21 cellular contexts compared by ENCODE assay signal in genomic region chr5:56311306-56311904, GRCh38.
"Had no signal": no experiment of that assay in that cellular context is flagged by ENCODE, and none has a peak within 500 bp of the region (broad histone marks: within the 10 kb centered on the region; RNA-seq: fewer than 3 reads in every experiment).

No MANE protein-coding gene starts in this region.

- H3K27ac ChIP-seq: gastrocnemius medialis, heart left ventricle, neutrophil, right atrium auricular region, skin epidermis, suprapubic skin, upper lobe of left lung had no signal

- FAIRE-seq: astrocyte had no signal

- H3K36me3 ChIP-seq: gastrocnemius medialis, heart left ventricle, neutrophil, right atrium auricular region, suprapubic skin, upper lobe of left lung had no signal

- H3K4me1 ChIP-seq: gastrocnemius medialis, suprapubic skin, upper lobe of left lung had no signal

- H3K27ac Mint-ChIP-seq: activated CD8-positive, alpha-beta memory T cell treated with anti-CD3 and anti-CD28 coated beads, Interleukin-2, amount 10 ng/mL, durations not matched to agents 7 days and 5 days; activated naive CD4-positive, alpha-beta T cell treated with anti-CD3 and anti-CD28 coated beads, Interleukin-2, amount 10 ng/mL, durations not matched to agents 7 days and 5 days; effector memory CD8-positive, alpha-beta T cell; stimulated activated naive CD8-positive, alpha-beta T cell treated with anti-CD3 and anti-CD28 coated beads, Interleukin-15, Interleukin-2, amounts not matched to agents 100 ng/mL and 50 ng/mL, for 24 hours had no signal

- H3K9me3 ChIP-seq: gastrocnemius medialis, neutrophil, suprapubic skin, upper lobe of left lung had no signal

- DNase-seq: activated CD4-positive, alpha-beta T cell treated with anti-CD3 and anti-CD28 coated beads, Interleukin-2, amount 50 U/mL, for 48 hours; activated CD4-positive, CD25-positive, alpha-beta regulatory T cell treated with anti-CD3 and anti-CD28 coated beads, Interleukin-2, amount 50 U/mL, for 72 hours; activated CD8-positive, alpha-beta memory T cell treated with anti-CD3 and anti-CD28 coated beads, Interleukin-2, amount 10 ng/mL, durations not matched to agents 7 days and 5 days; activated naive CD4-positive, alpha-beta T cell treated with anti-CD3 and anti-CD28 coated beads, Interleukin-2, amount 10 ng/mL, durations not matched to agents 7 days and 5 days; activated T-cell treated with anti-CD3 and anti-CD28 coated beads, Interleukin-2, amount 50 U/mL, for 24 hours; dermis blood vessel endothelial cell; effector memory CD8-positive, alpha-beta T cell; gastrocnemius medialis; heart left ventricle; naive thymus-derived CD8-positive, alpha-beta T cell; posterior cingulate gyrus; stimulated activated CD4-positive, alpha-beta T cell treated with anti-CD3 and anti-CD28 coated beads, Interleukin-4, amount 100 ng/mL, for 24 hours; T1000; upper lobe of left lung had no signal

- H3K27me3 Mint-ChIP-seq: activated T-cell treated with anti-CD3 and anti-CD28 coated beads, Interleukin-2, amount 50 U/mL, for 24 hours; stimulated activated naive CD8-positive, alpha-beta T cell treated with anti-CD3 and anti-CD28 coated beads, Interleukin-15, Interleukin-2, amounts not matched to agents 100 ng/mL and 50 ng/mL, for 24 hours had no signal

- H3K4me3 ChIP-seq: gastrocnemius medialis, heart left ventricle, right atrium auricular region, skin epidermis, suprapubic skin, upper lobe of left lung had no signal

- ATAC-seq: activated CD8-positive, alpha-beta memory T cell treated with anti-CD3 and anti-CD28 coated beads, Interleukin-2, amount 10 ng/mL, durations not matched to agents 7 days and 5 days; effector memory CD8-positive, alpha-beta T cell; gastrocnemius medialis; left lobe of liver; naive thymus-derived CD8-positive, alpha-beta T cell had no signal

- H3K27me3 ChIP-seq: gastrocnemius medialis, heart left ventricle, neutrophil, right atrium auricular region, suprapubic skin, upper lobe of left lung had no signal

- H3K4me3 Mint-ChIP-seq: activated CD8-positive, alpha-beta memory T cell treated with anti-CD3 and anti-CD28 coated beads, Interleukin-2, amount 10 ng/mL, durations not matched to agents 7 days and 5 days; activated naive CD4-positive, alpha-beta T cell treated with anti-CD3 and anti-CD28 coated beads, Interleukin-2, amount 10 ng/mL, durations not matched to agents 7 days and 5 days; activated T-cell treated with anti-CD3 and anti-CD28 coated beads, Interleukin-2, amount 50 U/mL, for 24 hours; effector memory CD8-positive, alpha-beta T cell; naive thymus-derived CD8-positive, alpha-beta T cell; stimulated activated naive CD8-positive, alpha-beta T cell treated with anti-CD3 and anti-CD28 coated beads, Interleukin-15, Interleukin-2, amounts not matched to agents 100 ng/mL and 50 ng/mL, for 24 hours had no signal
